9 cellular contexts compared by ENCODE assay signal in genomic region chr15:52112203-52112750, GRCh38. TPM values are rescaled to one million over a fixed set of nuclear protein-coding genes. Genes with fewer than 3 reads are reported as not detected.
A peak's percentile ranks its signal among the peaks of the same experiment; 100 is the strongest.
DNase-seq lines count a peak whose midpoint lies in the region; ATAC-seq and TF ChIP-seq lines count a peak whose summit lies in the region.
"Had no signal": no experiment of that assay in that cellular context is flagged by ENCODE, and none has a peak within 500 bp of the region (broad histone marks: within the 10 kb centered on the region; RNA-seq: fewer than 3 reads in every experiment).

No MANE protein-coding gene starts in this region.

- H3K4me3 ChIP-seq in mucosa of descending colon (peak overlapping the region; percentile 7), thoracic aorta (peak overlapping the region; percentile 70)

- H3K27me3 ChIP-seq in thoracic aorta (replicated peaks; ENCODE audit: insufficient read depth), result no peaks in the 10 kb centered on the region

- no peaks in the 10 kb centered on the region for H3K9me3 Mint-ChIP-seq in central memory CD8-positive, alpha-beta T cell

- H3K4me1 ChIP-seq in mucosa of descending colon (ENCODE audit: low read depth) (peaks cover 11% of the 10 kb centered on the region), thoracic aorta (ENCODE audit: control insufficient read depth in 1 of 2, low read depth in 2 of 2) (peaks cover 0 to 9% of the 10 kb centered on the region in 2 donors)

- DNase-seq in central memory CD8-positive, alpha-beta T cell (ENCODE audit: low spot score in 2 of 2), result no peak
- DNase-seq in mucosa of descending colon, result peak; percentile 43 to 68 (median 62)
- DNase-seq in thoracic aorta (ENCODE audit: low spot score), result no peak
- DNase-seq in SKM-1 treated with dmso at 0.1 percent for 144 hours (lab: John Stamatoyannopoulos, UW; ENCODE audit: unreplicated experiment), result no peak
- DNase-seq in mesenteric fat pad (ENCODE audit: low spot score), result no peak
- no peak for DNase-seq in HuH-7 (ENCODE audit: low spot score)

- intact Hi-C loops in mucosa of descending colon (cut with DNase I, micrococcal nuclease), result no loop called here

- H3K36me3 ChIP-seq in mucosa of descending colon (ENCODE audit: low read depth) (no peaks in the 10 kb centered on the region), thoracic aorta (no peaks in the 10 kb centered on the region)

- H3K4me3 Mint-ChIP-seq in central memory CD8-positive, alpha-beta T cell, result peak overlapping the region; percentile 50

- no peaks in the 10 kb centered on the region for H3K4me1 Mint-ChIP-seq in central memory CD8-positive, alpha-beta T cell

- TF ChIP-seq CTCF in VCaP (conservative IDR thresholded peaks at IDR 0.05) (peak; percentile 20; the same call in 1 of the 2 replicates), mucosa of descending colon (IDR thresholded peaks at IDR 0.05) (no peak), thoracic aorta (IDR thresholded peaks at IDR 0.05) (no peak)

- peaks cover 2% of the 10 kb centered on the region for H3K36me3 Mint-ChIP-seq in central memory CD8-positive, alpha-beta T cell (ENCODE audit: insufficient read depth)

- peaks cover 22% of the 10 kb centered on the region for H3K27me3 Mint-ChIP-seq in central memory CD8-positive, alpha-beta T cell

- H3K27ac Mint-ChIP-seq in central memory CD8-positive, alpha-beta T cell (ENCODE audit: low read depth), result no peak overlapping the region

- ATAC-seq in GM19025 (IDR thresholded peaks at IDR 0.05; ENCODE audit: low read depth, unreplicated experiment), result peak; percentile 33
- ATAC-seq in central memory CD8-positive, alpha-beta T cell (replicated peaks; ENCODE audit: extremely low read depth, poor library complexity, severe bottlenecking), result peak; percentile 80
- ATAC-seq in mucosa of descending colon, result peak; percentile 80
- no peak for ATAC-seq in thoracic aorta (ENCODE audit: insufficient number of reproducible peaks, low FRiP score, low read depth)

- no peaks in the 10 kb centered on the region for H3K9me3 ChIP-seq in mucosa of descending colon
- no peaks in the 10 kb centered on the region for H3K9me3 ChIP-seq in thoracic aorta

- H3K27ac ChIP-seq in VCaP, result peak overlapping the region; percentile 54; the same call in 1 of the 2 replicates
- H3K27ac ChIP-seq in thoracic aorta, result no peak overlapping the region

RNA-seq across cellular contexts. Expression of gene BCL2L10, which starts 0.3 kb away (rescaled TPM):
- total RNA-seq in mucosa of descending colon (1 to 10 TPM; 1.3 to 2.8 (median 2.4) TPM), thoracic aorta (not detected), mesenteric fat pad (not detected)
- total RNA-seq: M059J had no signal

Comparison
In these comparisons a context has a peak if more than half of its experiments do, and no peak if none do; other contexts are left out.
1. DNase-seq: peak in mucosa of descending colon (3 of 3); none in central memory CD8-positive, alpha-beta T cell (0 of 2), thoracic aorta (single experiment), SKM-1 treated with dmso at 0.1 percent for 144 hours (single experiment), mesenteric fat pad (single experiment) and HuH-7 (single experiment).